8 cellular contexts compared by ENCODE assay signal in genomic region chr10:114767589-114768393, GRCh38. TPM values are rescaled to one million over a fixed set of nuclear protein-coding genes. Genes with fewer than 3 reads are reported as not detected.
DNase-seq lines count a peak whose midpoint lies in the region; ATAC-seq, FAIRE-seq and TF ChIP-seq lines count a peak whose summit lies in the region.

No MANE protein-coding gene starts in this region.

- H3K27me3 Mint-ChIP-seq in CD8-positive, alpha-beta T cell (ENCODE audit: low read depth) = peaks cover 30% of the 10 kb centered on the region

- intact Hi-C loops in CD8-positive, alpha-beta T cell (cut with DNase I, micrococcal nuclease) = no loop called here
- intact Hi-C loops in left cardiac atrium (cut with DNase I) = loop anchor here in 1 of 2 donors (5.0 kb wide), 1 partner anchor 40 kb away; no protein-coding TSS in a partner anchor

- POLR2A ChIA-PET in CD8-positive, alpha-beta T cell (lab: Charles Lee) = interaction anchor here (1.7 kb wide), 1 partner anchor 55 kb away, joined by 4 read pairs; no protein-coding TSS in a partner anchor

- no peaks in the 10 kb centered on the region for H3K36me3 Mint-ChIP-seq in CD8-positive, alpha-beta T cell
- H3K36me3 Mint-ChIP-seq in activated naive CD4-positive, alpha-beta T cell treated with anti-CD3 and anti-CD28 coated beads, Interleukin-2, amount 50 U/mL, for 72 hours = no peaks in the 10 kb centered on the region

- H3K27me3 ChIP-seq in CD8-positive, alpha-beta T cell (ENCODE audit: insufficient read depth, low read length) = peaks cover 23% of the 10 kb centered on the region

- no peaks in the 10 kb centered on the region for H3K9me3 ChIP-seq in CD8-positive, alpha-beta T cell (ENCODE audit: low read length)

- peak; percentile 44 for ATAC-seq in CD8-positive, alpha-beta T cell
- peak; percentile 55 for ATAC-seq in HG02885 (IDR thresholded peaks at IDR 0.05; ENCODE audit: poor library complexity, unreplicated experiment)
- peak; percentile 43 to 46 for ATAC-seq in activated naive CD4-positive, alpha-beta T cell treated with anti-CD3 and anti-CD28 coated beads, Interleukin-2, amount 50 U/mL, for 72 hours
- ATAC-seq in left cardiac atrium = peak; percentile 79 to 88

- H3K27ac Mint-ChIP-seq in CD8-positive, alpha-beta T cell = no peak overlapping the region
- H3K27ac Mint-ChIP-seq in activated naive CD4-positive, alpha-beta T cell treated with anti-CD3 and anti-CD28 coated beads, Interleukin-2, amount 50 U/mL, for 72 hours = no peak overlapping the region

- H3K4me3 ChIP-seq in CD8-positive, alpha-beta T cell (ENCODE audit: low read depth, low read length) = peak overlapping the region; percentile 36

- H3K36me3 ChIP-seq in CD8-positive, alpha-beta T cell (ENCODE audit: insufficient read depth, low read length) = no peaks in the 10 kb centered on the region

- H3K27ac ChIP-seq in CD8-positive, alpha-beta T cell (ENCODE audit: low read depth, low read length) = no peak overlapping the region

- no peak for FAIRE-seq in RCC 7860 (lab: Jason Lieb, UNC)

- H3K4me1 ChIP-seq in CD8-positive, alpha-beta T cell (ENCODE audit: insufficient read depth, low read length) = peaks cover 7% of the 10 kb centered on the region

- peak in 3 of 7 experiments; percentile 10 to 50 (median 22) for DNase-seq in CD8-positive, alpha-beta T cell
- no peak for DNase-seq in activated naive CD4-positive, alpha-beta T cell treated with anti-CD3 and anti-CD28 coated beads, Interleukin-2, amount 50 U/mL, for 72 hours (ENCODE audit: low spot score in 2 of 2)
- peak; percentile 42 for DNase-seq in left cardiac atrium
- DNase-seq in retina = peak; percentile 59
- no peak for DNase-seq in NOMO-1 treated with dmso at 0.1 percent for 144 hours (lab: John Stamatoyannopoulos, UW; ENCODE audit: unreplicated experiment)
- no peak for DNase-seq in middle frontal gyrus (ENCODE audit: extremely low spot score, low spot score)
- no peak for DNase-seq in RCC 7860 (ENCODE audit: low spot score)

- peaks cover 12% of the 10 kb centered on the region for H3K4me1 Mint-ChIP-seq in CD8-positive, alpha-beta T cell (ENCODE audit: low read depth)

- no peaks in the 10 kb centered on the region for H3K9me3 Mint-ChIP-seq in CD8-positive, alpha-beta T cell
- no peaks in the 10 kb centered on the region for H3K9me3 Mint-ChIP-seq in activated naive CD4-positive, alpha-beta T cell treated with anti-CD3 and anti-CD28 coated beads, Interleukin-2, amount 50 U/mL, for 72 hours

- H3K4me3 Mint-ChIP-seq in CD8-positive, alpha-beta T cell = peak overlapping the region; percentile 81

- no peak for TF ChIP-seq CTCF in CD8-positive, alpha-beta T cell (IDR thresholded peaks at IDR 0.05)

- CTCF ChIA-PET in CD8-positive, alpha-beta T cell (lab: Charles Lee) = interaction anchor here (0.7 kb wide), 1 partner anchor 17 kb away, joined by 3 read pairs; no protein-coding TSS in a partner anchor

RNA-seq across cellular contexts. Expression of gene FHIP2A, which starts 53.8 kb away (rescaled TPM):
- total RNA-seq in CD8-positive, alpha-beta T cell = 10 to 100 TPM; 62.0 to 66.4 TPM
- total RNA-seq in activated naive CD4-positive, alpha-beta T cell treated with anti-CD3 and anti-CD28 coated beads, Interleukin-2, amount 50 U/mL, for 72 hours = 10 to 100 TPM; 14.3 to 21.6 TPM
- 10 to 100 TPM; 19.2 to 25.2 TPM for total RNA-seq in left cardiac atrium

Comparison
In these comparisons a context has a peak if more than half of its experiments do, and no peak if none do; other contexts are left out.
1. DNase-seq: peak in left cardiac atrium (single experiment) and retina (single experiment); none in activated naive CD4-positive, alpha-beta T cell treated with anti-CD3 and anti-CD28 coated beads, Interleukin-2, amount 50 U/mL, for 72 hours (0 of 2), NOMO-1 treated with dmso at 0.1 percent for 144 hours (single experiment), middle frontal gyrus (single experiment) and RCC 7860 (single experiment).
2. Peak in every context shown above with its lines, with median percentiles within 50 percentile points of each other: ATAC-seq.